Comparison of ENCODE assay signal across 2 cellular contexts in the genomic region with DNA sequence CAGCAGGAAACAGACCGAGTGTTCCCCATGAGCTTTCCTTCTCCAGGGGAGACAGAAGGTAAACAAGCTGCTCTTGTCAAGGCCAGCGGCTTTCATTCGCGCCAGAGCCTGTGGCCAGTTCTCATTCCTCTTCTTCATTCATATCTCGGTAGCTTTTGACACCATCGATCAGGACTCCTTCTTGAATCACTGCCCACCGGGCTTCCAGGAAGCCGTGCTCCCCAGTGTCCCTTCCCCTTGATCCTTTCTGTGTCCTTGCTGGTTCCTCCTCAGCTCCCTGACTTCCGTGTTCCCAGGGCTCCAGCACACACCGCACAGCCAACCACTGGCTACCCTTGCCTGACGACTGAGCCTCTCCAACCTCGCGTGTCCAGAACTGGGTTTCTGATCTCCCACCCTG.
TF ChIP-seq lines count a peak whose summit lies in the region.

No MANE protein-coding gene starts in this region.

TF ChIP-seq in SK-N-SH treated with all-trans-retinoic acid at 6 μM for 48 hours, 23 proteins besides CTCF, POLR2A, EP300 and RAD21:
- no peak for TF ChIP-seq ZNF8 (CRISPR knock-in tag; IDR thresholded peaks at IDR 0.05)

TF ChIP-seq in SK-N-SH, 30 proteins besides CTCF, POLR2A, EP300 and RAD21:
- TF ChIP-seq NFIC (IDR thresholded peaks at IDR 0.05; ENCODE audit: borderline replicate concordance) (no peak), RXRA (IDR thresholded peaks at IDR 0.05; ENCODE audit: borderline replicate concordance, low read depth) (no peak), GABPA (IDR thresholded peaks at IDR 0.05; ENCODE audit: low read depth) (no peak), FOXM1 (IDR thresholded peaks at IDR 0.05; ENCODE audit: low read depth) (no peak), SIN3A (IDR thresholded peaks at IDR 0.05; ENCODE audit: borderline replicate concordance, low read depth, low read length) (no peak), RFX5 (IDR thresholded peaks at IDR 0.05; ENCODE audit: low read length) (no peak), FOXJ3 (CRISPR knock-in tag; IDR thresholded peaks at IDR 0.05) (no peak), MXI1 (IDR thresholded peaks at IDR 0.05; ENCODE audit: low read depth, low read length) (no peak), SMC3 (IDR thresholded peaks at IDR 0.05; ENCODE audit: low read depth, low read length) (no peak), RCOR1 (IDR thresholded peaks at IDR 0.05; ENCODE audit: low read length) (no peak), YY1 (IDR thresholded peaks at IDR 0.05; ENCODE audit: low read depth) (no peak), CHD2 (IDR thresholded peaks at IDR 0.05; ENCODE audit: low read length, partially characterized antibody) (no peak), MEF2A (IDR thresholded peaks at IDR 0.05; ENCODE audit: borderline replicate concordance, low read depth) (no peak), FOSL2 (IDR thresholded peaks at IDR 0.05; ENCODE audit: borderline replicate concordance, low read depth) (no peak), GATA2 (CRISPR knock-in tag; IDR thresholded peaks at IDR 0.05) (no peak), POLR2AphosphoS5 (IDR thresholded peaks at IDR 0.05; ENCODE audit: low read depth, low read length) (no peak)
- TF ChIP-seq, protein P1, sequence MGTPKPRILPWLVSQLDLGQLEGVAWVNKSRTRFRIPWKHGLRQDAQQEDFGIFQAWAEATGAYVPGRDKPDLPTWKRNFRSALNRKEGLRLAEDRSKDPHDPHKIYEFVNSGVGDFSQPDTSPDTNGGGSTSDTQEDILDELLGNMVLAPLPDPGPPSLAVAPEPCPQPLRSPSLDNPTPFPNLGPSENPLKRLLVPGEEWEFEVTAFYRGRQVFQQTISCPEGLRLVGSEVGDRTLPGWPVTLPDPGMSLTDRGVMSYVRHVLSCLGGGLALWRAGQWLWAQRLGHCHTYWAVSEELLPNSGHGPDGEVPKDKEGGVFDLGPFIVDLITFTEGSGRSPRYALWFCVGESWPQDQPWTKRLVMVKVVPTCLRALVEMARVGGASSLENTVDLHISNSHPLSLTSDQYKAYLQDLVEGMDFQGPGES (IDR thresholded peaks at IDR 0.05; ENCODE audit: low read depth, low read length): no peak
- TF ChIP-seq, protein P2, sequence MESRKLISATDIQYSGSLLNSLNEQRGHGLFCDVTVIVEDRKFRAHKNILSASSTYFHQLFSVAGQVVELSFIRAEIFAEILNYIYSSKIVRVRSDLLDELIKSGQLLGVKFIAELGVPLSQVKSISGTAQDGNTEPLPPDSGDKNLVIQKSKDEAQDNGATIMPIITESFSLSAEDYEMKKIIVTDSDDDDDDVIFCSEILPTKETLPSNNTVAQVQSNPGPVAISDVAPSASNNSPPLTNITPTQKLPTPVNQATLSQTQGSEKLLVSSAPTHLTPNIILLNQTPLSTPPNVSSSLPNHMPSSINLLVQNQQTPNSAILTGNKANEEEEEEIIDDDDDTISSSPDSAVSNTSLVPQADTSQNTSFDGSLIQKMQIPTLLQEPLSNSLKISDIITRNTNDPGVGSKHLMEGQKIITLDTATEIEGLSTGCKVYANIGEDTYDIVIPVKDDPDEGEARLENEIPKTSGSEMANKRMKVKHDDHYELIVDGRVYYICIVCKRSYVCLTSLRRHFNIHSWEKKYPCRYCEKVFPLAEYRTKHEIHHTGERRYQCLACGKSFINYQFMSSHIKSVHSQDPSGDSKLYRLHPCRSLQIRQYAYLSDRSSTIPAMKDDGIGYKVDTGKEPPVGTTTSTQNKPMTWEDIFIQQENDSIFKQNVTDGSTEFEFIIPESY (IDR thresholded peaks at IDR 0.05; ENCODE audit: borderline replicate concordance, low read depth): no peak
- TF ChIP-seq, protein P3, sequence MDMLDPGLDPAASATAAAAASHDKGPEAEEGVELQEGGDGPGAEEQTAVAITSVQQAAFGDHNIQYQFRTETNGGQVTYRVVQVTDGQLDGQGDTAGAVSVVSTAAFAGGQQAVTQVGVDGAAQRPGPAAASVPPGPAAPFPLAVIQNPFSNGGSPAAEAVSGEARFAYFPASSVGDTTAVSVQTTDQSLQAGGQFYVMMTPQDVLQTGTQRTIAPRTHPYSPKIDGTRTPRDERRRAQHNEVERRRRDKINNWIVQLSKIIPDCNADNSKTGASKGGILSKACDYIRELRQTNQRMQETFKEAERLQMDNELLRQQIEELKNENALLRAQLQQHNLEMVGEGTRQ (IDR thresholded peaks at IDR 0.05; ENCODE audit: borderline replicate concordance, low read depth, low read length): no peak
